In the genomic region with DNA sequence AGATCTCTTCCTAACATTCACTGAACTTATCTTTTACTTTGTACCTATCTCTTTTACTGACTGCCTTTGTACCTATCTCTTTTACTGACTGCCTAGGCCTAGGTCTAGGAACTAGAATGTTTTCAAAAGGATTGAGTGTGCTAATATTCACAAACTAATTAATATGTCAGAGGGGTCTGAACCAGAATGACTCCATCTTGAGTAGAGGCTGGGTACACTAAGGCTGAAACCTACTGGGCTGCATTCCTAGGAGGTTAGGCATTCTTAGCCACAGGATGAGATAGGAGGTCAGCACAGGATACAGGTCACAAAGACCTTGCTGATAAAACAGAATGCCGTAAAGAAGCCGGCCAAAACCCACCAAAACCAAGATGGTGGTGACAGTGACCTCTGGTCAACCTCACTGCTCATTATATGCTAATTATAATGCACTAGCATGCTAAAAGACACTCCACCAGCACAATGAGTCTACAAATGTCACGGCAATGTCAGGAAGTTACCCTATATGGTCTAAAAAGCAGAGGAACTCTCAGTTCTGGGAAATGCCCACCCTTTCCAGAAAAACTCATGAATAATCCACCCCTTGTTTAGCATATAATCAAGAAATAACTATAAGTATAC, we compare ENCODE assay signal across 1 cellular context.
TF ChIP-seq lines count a peak whose summit lies in the region.

No MANE protein-coding gene starts in this region.

TF ChIP-seq in K562, 482 proteins besides CTCF, POLR2A, EP300 and RAD21 (continued from another document):
- TF ChIP-seq, protein P1, sequence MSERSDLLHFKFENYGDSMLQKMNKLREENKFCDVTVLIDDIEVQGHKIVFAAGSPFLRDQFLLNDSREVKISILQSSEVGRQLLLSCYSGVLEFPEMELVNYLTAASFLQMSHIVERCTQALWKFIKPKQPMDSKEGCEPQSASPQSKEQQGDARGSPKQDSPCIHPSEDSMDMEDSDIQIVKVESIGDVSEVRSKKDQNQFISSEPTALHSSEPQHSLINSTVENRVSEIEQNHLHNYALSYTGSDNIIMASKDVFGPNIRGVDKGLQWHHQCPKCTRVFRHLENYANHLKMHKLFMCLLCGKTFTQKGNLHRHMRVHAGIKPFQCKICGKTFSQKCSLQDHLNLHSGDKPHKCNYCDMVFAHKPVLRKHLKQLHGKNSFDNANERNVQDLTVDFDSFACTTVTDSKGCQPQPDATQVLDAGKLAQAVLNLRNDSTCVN (CRISPR knock-in tag; IDR thresholded peaks at IDR 0.05) = peak; percentile 99
- no peak for TF ChIP-seq ZBTB7A (IDR thresholded peaks at IDR 0.05; ENCODE audit: borderline replicate concordance, control insufficient read depth, low read depth, low read length)
- TF ChIP-seq, protein P2, sequence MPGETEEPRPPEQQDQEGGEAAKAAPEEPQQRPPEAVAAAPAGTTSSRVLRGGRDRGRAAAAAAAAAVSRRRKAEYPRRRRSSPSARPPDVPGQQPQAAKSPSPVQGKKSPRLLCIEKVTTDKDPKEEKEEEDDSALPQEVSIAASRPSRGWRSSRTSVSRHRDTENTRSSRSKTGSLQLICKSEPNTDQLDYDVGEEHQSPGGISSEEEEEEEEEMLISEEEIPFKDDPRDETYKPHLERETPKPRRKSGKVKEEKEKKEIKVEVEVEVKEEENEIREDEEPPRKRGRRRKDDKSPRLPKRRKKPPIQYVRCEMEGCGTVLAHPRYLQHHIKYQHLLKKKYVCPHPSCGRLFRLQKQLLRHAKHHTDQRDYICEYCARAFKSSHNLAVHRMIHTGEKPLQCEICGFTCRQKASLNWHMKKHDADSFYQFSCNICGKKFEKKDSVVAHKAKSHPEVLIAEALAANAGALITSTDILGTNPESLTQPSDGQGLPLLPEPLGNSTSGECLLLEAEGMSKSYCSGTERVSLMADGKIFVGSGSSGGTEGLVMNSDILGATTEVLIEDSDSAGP (CRISPR knock-in tag; IDR thresholded peaks at IDR 0.05) = no peak
- TF ChIP-seq, protein P3, sequence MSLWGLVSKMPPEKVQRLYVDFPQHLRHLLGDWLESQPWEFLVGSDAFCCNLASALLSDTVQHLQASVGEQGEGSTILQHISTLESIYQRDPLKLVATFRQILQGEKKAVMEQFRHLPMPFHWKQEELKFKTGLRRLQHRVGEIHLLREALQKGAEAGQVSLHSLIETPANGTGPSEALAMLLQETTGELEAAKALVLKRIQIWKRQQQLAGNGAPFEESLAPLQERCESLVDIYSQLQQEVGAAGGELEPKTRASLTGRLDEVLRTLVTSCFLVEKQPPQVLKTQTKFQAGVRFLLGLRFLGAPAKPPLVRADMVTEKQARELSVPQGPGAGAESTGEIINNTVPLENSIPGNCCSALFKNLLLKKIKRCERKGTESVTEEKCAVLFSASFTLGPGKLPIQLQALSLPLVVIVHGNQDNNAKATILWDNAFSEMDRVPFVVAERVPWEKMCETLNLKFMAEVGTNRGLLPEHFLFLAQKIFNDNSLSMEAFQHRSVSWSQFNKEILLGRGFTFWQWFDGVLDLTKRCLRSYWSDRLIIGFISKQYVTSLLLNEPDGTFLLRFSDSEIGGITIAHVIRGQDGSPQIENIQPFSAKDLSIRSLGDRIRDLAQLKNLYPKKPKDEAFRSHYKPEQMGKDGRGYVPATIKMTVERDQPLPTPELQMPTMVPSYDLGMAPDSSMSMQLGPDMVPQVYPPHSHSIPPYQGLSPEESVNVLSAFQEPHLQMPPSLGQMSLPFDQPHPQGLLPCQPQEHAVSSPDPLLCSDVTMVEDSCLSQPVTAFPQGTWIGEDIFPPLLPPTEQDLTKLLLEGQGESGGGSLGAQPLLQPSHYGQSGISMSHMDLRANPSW (CRISPR knock-in tag; IDR thresholded peaks at IDR 0.05) = no peak
- TF ChIP-seq HDGF (IDR thresholded peaks at IDR 0.05) = no peak; the same call in 1 of the 2 replicates
- TF ChIP-seq TGIF2 (CRISPR knock-in tag; IDR thresholded peaks at IDR 0.05) = no peak
- TF ChIP-seq TAF15 (IDR thresholded peaks at IDR 0.05; ENCODE audit: low read depth, low read length) = no peak
- TF ChIP-seq, protein P4, sequence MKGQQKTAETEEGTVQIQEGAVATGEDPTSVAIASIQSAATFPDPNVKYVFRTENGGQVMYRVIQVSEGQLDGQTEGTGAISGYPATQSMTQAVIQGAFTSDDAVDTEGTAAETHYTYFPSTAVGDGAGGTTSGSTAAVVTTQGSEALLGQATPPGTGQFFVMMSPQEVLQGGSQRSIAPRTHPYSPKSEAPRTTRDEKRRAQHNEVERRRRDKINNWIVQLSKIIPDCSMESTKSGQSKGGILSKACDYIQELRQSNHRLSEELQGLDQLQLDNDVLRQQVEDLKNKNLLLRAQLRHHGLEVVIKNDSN (CRISPR knock-in tag; IDR thresholded peaks at IDR 0.05) = no peak
- no peak for TF ChIP-seq NR3C1 (CRISPR knock-in tag; IDR thresholded peaks at IDR 0.05)
- TF ChIP-seq L3MBTL2 (IDR thresholded peaks at IDR 0.05) = no peak
- TF ChIP-seq ZNF75A (CRISPR knock-in tag; IDR thresholded peaks at IDR 0.05) = peak; percentile 96
- no peak for TF ChIP-seq TSC22D4 (tag; IDR thresholded peaks at IDR 0.05)
- no peak; a peak in 1 of 4 replicates for TF ChIP-seq RCOR1 (IDR thresholded peaks at IDR 0.05; ENCODE audit: borderline replicate concordance in 1 of 2, low read depth in 2 of 2, low read length in 2 of 2)
- TF ChIP-seq, protein P5, sequence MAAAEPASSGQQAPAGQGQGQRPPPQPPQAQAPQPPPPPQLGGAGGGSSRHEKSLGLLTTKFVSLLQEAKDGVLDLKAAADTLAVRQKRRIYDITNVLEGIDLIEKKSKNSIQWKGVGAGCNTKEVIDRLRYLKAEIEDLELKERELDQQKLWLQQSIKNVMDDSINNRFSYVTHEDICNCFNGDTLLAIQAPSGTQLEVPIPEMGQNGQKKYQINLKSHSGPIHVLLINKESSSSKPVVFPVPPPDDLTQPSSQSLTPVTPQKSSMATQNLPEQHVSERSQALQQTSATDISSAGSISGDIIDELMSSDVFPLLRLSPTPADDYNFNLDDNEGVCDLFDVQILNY (CRISPR knock-in tag; IDR thresholded peaks at IDR 0.05) = no peak
- no peak for TF ChIP-seq SMARCC2 (IDR thresholded peaks at IDR 0.05; ENCODE audit: low read depth)
- peak; percentile 91 for TF ChIP-seq ZNF707 (CRISPR knock-in tag; conservative IDR thresholded peaks at IDR 0.05)
- TF ChIP-seq THRAP3 (IDR thresholded peaks at IDR 0.05; ENCODE audit: borderline replicate concordance) = no peak; the same call in none of the 2 replicates
- TF ChIP-seq, protein P6, sequence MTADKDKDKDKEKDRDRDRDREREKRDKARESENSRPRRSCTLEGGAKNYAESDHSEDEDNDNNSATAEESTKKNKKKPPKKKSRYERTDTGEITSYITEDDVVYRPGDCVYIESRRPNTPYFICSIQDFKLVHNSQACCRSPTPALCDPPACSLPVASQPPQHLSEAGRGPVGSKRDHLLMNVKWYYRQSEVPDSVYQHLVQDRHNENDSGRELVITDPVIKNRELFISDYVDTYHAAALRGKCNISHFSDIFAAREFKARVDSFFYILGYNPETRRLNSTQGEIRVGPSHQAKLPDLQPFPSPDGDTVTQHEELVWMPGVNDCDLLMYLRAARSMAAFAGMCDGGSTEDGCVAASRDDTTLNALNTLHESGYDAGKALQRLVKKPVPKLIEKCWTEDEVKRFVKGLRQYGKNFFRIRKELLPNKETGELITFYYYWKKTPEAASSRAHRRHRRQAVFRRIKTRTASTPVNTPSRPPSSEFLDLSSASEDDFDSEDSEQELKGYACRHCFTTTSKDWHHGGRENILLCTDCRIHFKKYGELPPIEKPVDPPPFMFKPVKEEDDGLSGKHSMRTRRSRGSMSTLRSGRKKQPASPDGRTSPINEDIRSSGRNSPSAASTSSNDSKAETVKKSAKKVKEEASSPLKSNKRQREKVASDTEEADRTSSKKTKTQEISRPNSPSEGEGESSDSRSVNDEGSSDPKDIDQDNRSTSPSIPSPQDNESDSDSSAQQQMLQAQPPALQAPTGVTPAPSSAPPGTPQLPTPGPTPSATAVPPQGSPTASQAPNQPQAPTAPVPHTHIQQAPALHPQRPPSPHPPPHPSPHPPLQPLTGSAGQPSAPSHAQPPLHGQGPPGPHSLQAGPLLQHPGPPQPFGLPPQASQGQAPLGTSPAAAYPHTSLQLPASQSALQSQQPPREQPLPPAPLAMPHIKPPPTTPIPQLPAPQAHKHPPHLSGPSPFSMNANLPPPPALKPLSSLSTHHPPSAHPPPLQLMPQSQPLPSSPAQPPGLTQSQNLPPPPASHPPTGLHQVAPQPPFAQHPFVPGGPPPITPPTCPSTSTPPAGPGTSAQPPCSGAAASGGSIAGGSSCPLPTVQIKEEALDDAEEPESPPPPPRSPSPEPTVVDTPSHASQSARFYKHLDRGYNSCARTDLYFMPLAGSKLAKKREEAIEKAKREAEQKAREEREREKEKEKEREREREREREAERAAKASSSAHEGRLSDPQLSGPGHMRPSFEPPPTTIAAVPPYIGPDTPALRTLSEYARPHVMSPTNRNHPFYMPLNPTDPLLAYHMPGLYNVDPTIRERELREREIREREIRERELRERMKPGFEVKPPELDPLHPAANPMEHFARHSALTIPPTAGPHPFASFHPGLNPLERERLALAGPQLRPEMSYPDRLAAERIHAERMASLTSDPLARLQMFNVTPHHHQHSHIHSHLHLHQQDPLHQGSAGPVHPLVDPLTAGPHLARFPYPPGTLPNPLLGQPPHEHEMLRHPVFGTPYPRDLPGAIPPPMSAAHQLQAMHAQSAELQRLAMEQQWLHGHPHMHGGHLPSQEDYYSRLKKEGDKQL (CRISPR knock-in tag; IDR thresholded peaks at IDR 0.05; ENCODE audit: borderline replicate concordance) = no peak
- TF ChIP-seq ARID1B (IDR thresholded peaks at IDR 0.05) = peak; percentile 35
- TF ChIP-seq ZNF444 (CRISPR knock-in tag; IDR thresholded peaks at IDR 0.05) = peak; percentile 98
- TF ChIP-seq, protein P7, sequence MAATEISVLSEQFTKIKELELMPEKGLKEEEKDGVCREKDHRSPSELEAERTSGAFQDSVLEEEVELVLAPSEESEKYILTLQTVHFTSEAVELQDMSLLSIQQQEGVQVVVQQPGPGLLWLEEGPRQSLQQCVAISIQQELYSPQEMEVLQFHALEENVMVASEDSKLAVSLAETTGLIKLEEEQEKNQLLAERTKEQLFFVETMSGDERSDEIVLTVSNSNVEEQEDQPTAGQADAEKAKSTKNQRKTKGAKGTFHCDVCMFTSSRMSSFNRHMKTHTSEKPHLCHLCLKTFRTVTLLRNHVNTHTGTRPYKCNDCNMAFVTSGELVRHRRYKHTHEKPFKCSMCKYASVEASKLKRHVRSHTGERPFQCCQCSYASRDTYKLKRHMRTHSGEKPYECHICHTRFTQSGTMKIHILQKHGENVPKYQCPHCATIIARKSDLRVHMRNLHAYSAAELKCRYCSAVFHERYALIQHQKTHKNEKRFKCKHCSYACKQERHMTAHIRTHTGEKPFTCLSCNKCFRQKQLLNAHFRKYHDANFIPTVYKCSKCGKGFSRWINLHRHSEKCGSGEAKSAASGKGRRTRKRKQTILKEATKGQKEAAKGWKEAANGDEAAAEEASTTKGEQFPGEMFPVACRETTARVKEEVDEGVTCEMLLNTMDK (IDR thresholded peaks at IDR 0.05; ENCODE audit: borderline replicate concordance, insufficient read depth, low read depth, low read length, poor library complexity, severe bottlenecking) = no peak
- TF ChIP-seq ZNF347 (CRISPR knock-in tag; IDR thresholded peaks at IDR 0.05; ENCODE audit: low read depth) = peak; percentile 98
- TF ChIP-seq, protein P8, sequence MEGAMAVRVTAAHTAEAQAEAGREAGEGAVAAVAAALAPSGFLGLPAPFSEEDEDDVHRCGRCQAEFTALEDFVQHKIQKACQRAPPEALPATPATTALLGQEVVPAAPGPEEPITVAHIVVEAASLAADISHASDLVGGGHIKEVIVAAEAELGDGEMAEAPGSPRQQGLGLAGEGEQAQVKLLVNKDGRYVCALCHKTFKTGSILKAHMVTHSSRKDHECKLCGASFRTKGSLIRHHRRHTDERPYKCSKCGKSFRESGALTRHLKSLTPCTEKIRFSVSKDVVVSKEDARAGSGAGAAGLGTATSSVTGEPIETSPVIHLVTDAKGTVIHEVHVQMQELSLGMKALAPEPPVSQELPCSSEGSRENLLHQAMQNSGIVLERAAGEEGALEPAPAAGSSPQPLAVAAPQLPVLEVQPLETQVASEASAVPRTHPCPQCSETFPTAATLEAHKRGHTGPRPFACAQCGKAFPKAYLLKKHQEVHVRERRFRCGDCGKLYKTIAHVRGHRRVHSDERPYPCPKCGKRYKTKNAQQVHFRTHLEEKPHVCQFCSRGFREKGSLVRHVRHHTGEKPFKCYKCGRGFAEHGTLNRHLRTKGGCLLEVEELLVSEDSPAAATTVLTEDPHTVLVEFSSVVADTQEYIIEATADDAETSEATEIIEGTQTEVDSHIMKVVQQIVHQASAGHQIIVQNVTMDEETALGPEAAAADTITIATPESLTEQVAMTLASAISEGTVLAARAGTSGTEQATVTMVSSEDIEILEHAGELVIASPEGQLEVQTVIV (CRISPR knock-in tag; IDR thresholded peaks at IDR 0.05; ENCODE audit: borderline replicate concordance) = peak; percentile 92
- peak; percentile 74 for TF ChIP-seq BRD4 (IDR thresholded peaks at IDR 0.05)
- TF ChIP-seq, protein P9, sequence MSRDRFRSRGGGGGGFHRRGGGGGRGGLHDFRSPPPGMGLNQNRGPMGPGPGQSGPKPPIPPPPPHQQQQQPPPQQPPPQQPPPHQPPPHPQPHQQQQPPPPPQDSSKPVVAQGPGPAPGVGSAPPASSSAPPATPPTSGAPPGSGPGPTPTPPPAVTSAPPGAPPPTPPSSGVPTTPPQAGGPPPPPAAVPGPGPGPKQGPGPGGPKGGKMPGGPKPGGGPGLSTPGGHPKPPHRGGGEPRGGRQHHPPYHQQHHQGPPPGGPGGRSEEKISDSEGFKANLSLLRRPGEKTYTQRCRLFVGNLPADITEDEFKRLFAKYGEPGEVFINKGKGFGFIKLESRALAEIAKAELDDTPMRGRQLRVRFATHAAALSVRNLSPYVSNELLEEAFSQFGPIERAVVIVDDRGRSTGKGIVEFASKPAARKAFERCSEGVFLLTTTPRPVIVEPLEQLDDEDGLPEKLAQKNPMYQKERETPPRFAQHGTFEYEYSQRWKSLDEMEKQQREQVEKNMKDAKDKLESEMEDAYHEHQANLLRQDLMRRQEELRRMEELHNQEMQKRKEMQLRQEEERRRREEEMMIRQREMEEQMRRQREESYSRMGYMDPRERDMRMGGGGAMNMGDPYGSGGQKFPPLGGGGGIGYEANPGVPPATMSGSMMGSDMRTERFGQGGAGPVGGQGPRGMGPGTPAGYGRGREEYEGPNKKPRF (IDR thresholded peaks at IDR 0.05; ENCODE audit: low read depth, low read length) = no peak
- no peak; the same call in 1 of the 2 replicates for TF ChIP-seq HDAC2 (IDR thresholded peaks at IDR 0.05)
- TF ChIP-seq NCOA1 (IDR thresholded peaks at IDR 0.05; ENCODE audit: low read depth) = peak; percentile 64
